ENCODE assay signal across 1 cellular context in the genomic region with DNA sequence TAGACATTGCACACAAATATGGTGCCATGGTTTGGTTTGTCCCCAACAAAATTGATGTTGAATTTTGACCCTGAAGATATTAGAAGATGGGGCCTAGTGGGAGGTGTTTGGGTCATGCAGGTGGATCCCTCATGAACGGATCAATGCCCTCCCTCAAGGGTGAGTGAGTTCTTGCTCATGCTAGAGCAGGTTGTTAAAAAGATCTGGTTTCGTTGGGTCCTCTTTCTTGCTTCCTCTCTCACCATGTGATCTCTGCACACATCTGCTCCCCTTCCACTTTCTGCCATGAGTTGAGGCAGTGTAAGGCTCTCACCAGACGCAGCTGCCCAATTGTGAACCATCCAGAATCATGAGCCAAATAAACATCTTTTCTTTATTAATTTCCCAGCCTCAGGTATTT.
TF ChIP-seq lines count a peak whose summit lies in the region.

No MANE protein-coding gene starts in this region.

TF ChIP-seq in GM12878, 131 proteins besides CTCF, POLR2A, EP300 and RAD21 (continued from another document):
- TF ChIP-seq, protein P1, sequence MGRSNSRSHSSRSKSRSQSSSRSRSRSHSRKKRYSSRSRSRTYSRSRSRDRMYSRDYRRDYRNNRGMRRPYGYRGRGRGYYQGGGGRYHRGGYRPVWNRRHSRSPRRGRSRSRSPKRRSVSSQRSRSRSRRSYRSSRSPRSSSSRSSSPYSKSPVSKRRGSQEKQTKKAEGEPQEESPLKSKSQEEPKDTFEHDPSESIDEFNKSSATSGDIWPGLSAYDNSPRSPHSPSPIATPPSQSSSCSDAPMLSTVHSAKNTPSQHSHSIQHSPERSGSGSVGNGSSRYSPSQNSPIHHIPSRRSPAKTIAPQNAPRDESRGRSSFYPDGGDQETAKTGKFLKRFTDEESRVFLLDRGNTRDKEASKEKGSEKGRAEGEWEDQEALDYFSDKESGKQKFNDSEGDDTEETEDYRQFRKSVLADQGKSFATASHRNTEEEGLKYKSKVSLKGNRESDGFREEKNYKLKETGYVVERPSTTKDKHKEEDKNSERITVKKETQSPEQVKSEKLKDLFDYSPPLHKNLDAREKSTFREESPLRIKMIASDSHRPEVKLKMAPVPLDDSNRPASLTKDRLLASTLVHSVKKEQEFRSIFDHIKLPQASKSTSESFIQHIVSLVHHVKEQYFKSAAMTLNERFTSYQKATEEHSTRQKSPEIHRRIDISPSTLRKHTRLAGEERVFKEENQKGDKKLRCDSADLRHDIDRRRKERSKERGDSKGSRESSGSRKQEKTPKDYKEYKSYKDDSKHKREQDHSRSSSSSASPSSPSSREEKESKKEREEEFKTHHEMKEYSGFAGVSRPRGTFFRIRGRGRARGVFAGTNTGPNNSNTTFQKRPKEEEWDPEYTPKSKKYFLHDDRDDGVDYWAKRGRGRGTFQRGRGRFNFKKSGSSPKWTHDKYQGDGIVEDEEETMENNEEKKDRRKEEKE (IDR thresholded peaks at IDR 0.05): no peak
- no peak for TF ChIP-seq HCFC1 (IDR thresholded peaks at IDR 0.05; ENCODE audit: low read length)
- TF ChIP-seq RB1 (IDR thresholded peaks at IDR 0.05; ENCODE audit: borderline replicate concordance): no peak
- no peak for TF ChIP-seq IRF4 (IDR thresholded peaks at IDR 0.05; ENCODE audit: low read depth, low read length)
- TF ChIP-seq ZNF622 (IDR thresholded peaks at IDR 0.05): no peak
- TF ChIP-seq SUZ12 (IDR thresholded peaks at IDR 0.05; ENCODE audit: unreplicated experiment): no peak
- no peak for TF ChIP-seq TAF1 (IDR thresholded peaks at IDR 0.05; ENCODE audit: borderline replicate concordance, low read depth, low read length)
- TF ChIP-seq RBBP5 (conservative IDR thresholded peaks at IDR 0.05): no peak
- TF ChIP-seq ASH2L (IDR thresholded peaks at IDR 0.05; ENCODE audit: borderline replicate concordance, low read depth): no peak
